ENCODE assay signal across 27 cellular contexts in the genomic region with DNA sequence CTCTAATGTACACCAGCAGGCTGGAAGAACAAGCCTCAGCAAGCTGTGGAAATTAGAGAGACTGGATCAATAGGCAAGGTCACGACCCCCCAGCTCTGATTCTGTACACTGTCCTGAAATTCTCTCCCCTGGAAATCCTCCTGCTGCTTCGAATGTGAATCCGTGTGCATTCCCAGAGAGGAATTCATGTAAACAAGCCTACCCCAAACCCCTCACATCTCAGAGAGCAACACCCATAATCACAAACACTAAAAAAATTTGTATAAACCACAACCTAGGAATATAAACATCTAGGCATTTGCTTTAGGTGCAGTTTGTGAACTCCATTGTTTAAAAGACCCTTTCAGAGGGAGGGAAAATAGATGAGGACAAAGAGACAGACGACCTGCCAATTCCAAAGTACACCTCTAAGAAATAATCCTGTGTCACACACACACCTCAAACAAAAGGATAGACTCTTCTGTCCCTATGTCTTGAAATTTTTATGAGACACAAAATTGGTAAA.
"Had no signal": no experiment of that assay in that cellular context is flagged by ENCODE, and none has a peak within 500 bp of the region (broad histone marks: within the 10 kb centered on the region; RNA-seq: fewer than 3 reads in every experiment).

No MANE protein-coding gene starts in this region.

- H3K4me1 Mint-ChIP-seq: activated CD4-positive, alpha-beta memory T cell treated with anti-CD3 and anti-CD28 coated beads, Interleukin-2, amount 10 ng/mL, durations not matched to agents 7 days and 5 days; activated CD4-positive, alpha-beta T cell treated with anti-CD3 and anti-CD28 coated beads for 36 hours; activated naive CD4-positive, alpha-beta T cell treated with anti-CD3 and anti-CD28 coated beads, Interleukin-2, amount 10 ng/mL, durations not matched to agents 7 days and 5 days; activated naive CD8-positive, alpha-beta T cell treated with anti-CD3 and anti-CD28 coated beads for 36 hours; activated T-helper 17 cell treated with anti-CD3 and anti-CD28 coated beads, Interleukin-2, amount 50 U/mL, for 72 hours; T-cell had no signal

- H3K4me3 ChIP-seq: cardiac muscle cell, PC-9, SK-N-MC had no signal

- H3K36me3 Mint-ChIP-seq: activated naive CD4-positive, alpha-beta T cell treated with anti-CD3 and anti-CD28 coated beads, Interleukin-2, amount 10 ng/mL, durations not matched to agents 7 days and 5 days; activated naive CD8-positive, alpha-beta T cell treated with anti-CD3 and anti-CD28 coated beads for 36 hours; T-cell had no signal

- H3K27ac ChIP-seq: brain microvascular endothelial cell, cardiac muscle cell, PC-9, SK-N-MC, VCaP had no signal

- H3K9me3 Mint-ChIP-seq: activated CD4-positive, alpha-beta memory T cell treated with anti-CD3 and anti-CD28 coated beads, Interleukin-2, amount 10 ng/mL, durations not matched to agents 7 days and 5 days; activated naive CD4-positive, alpha-beta T cell treated with anti-CD3 and anti-CD28 coated beads, Interleukin-2, amount 10 ng/mL, durations not matched to agents 7 days and 5 days; activated naive CD8-positive, alpha-beta T cell treated with anti-CD3 and anti-CD28 coated beads for 36 hours; activated T-helper 17 cell treated with anti-CD3 and anti-CD28 coated beads, Interleukin-2, amount 50 U/mL, for 72 hours; T-cell had no signal

- DNase-seq: activated CD4-positive, alpha-beta memory T cell treated with anti-CD3 and anti-CD28 coated beads, Interleukin-2, amount 10 ng/mL, durations not matched to agents 7 days and 5 days; activated CD4-positive, alpha-beta T cell treated with anti-CD3 and anti-CD28 coated beads for 36 hours; activated CD4-positive, alpha-beta T cell treated with anti-CD3 and anti-CD28 coated beads, Interleukin-2, amount 50 U/mL, for 1 hour; activated gamma-delta T cell treated with Interleukin-2 at 50 U/mL for 16 hours; activated naive CD4-positive, alpha-beta T cell treated with anti-CD3 and anti-CD28 coated beads, Interleukin-2, amount 10 ng/mL, durations not matched to agents 7 days and 5 days; activated naive CD8-positive, alpha-beta T cell treated with anti-CD3 and anti-CD28 coated beads for 36 hours; activated T-cell treated with anti-CD3 and anti-CD28 coated beads for 4 hours; activated T-cell treated with anti-CD3 and anti-CD28 coated beads, Interleukin-2, amount 50 U/mL, for 48 hours; brain microvascular endothelial cell; IMR-90; Kasumi-1; KBM-7; NCI-H1694; NCI-H2029; NCI-H2107; NCI-H2171 treated with DMSO at 0.1 percent for 48 hours; NCI-H510A treated with DMSO at 0.1 percent for 48 hours; NCI-H82; PC-9; T-cell; T-helper 2 cell; T1000 had no signal

- H3K4me3 Mint-ChIP-seq: activated CD4-positive, alpha-beta memory T cell treated with anti-CD3 and anti-CD28 coated beads, Interleukin-2, amount 10 ng/mL, durations not matched to agents 7 days and 5 days; activated CD4-positive, alpha-beta T cell treated with anti-CD3 and anti-CD28 coated beads for 36 hours; activated naive CD4-positive, alpha-beta T cell treated with anti-CD3 and anti-CD28 coated beads, Interleukin-2, amount 10 ng/mL, durations not matched to agents 7 days and 5 days; activated naive CD8-positive, alpha-beta T cell treated with anti-CD3 and anti-CD28 coated beads for 36 hours; activated T-helper 17 cell treated with anti-CD3 and anti-CD28 coated beads, Interleukin-2, amount 50 U/mL, for 72 hours; T-cell had no signal

- H3K4me2 ChIP-seq: PC-9 had no signal

- H3K27me3 ChIP-seq: brain microvascular endothelial cell, cardiac muscle cell had no signal

- H3K27me3 Mint-ChIP-seq: activated CD4-positive, alpha-beta memory T cell treated with anti-CD3 and anti-CD28 coated beads, Interleukin-2, amount 10 ng/mL, durations not matched to agents 7 days and 5 days; activated CD4-positive, alpha-beta T cell treated with anti-CD3 and anti-CD28 coated beads for 36 hours; activated naive CD4-positive, alpha-beta T cell treated with anti-CD3 and anti-CD28 coated beads, Interleukin-2, amount 10 ng/mL, durations not matched to agents 7 days and 5 days; activated naive CD8-positive, alpha-beta T cell treated with anti-CD3 and anti-CD28 coated beads for 36 hours; T-cell had no signal

- FAIRE-seq: TTC549 had no signal

- ATAC-seq: activated CD4-positive, alpha-beta T cell treated with anti-CD3 and anti-CD28 coated beads for 36 hours; activated T-helper 17 cell treated with anti-CD3 and anti-CD28 coated beads, Interleukin-2, amount 50 U/mL, for 72 hours; T-cell had no signal

- H3K36me3 ChIP-seq: brain microvascular endothelial cell, cardiac muscle cell had no signal

- H2AFZ ChIP-seq: PC-9 had no signal

- H3K27ac Mint-ChIP-seq: activated CD4-positive, alpha-beta memory T cell treated with anti-CD3 and anti-CD28 coated beads, Interleukin-2, amount 10 ng/mL, durations not matched to agents 7 days and 5 days; activated CD4-positive, alpha-beta T cell treated with anti-CD3 and anti-CD28 coated beads for 36 hours; activated naive CD4-positive, alpha-beta T cell treated with anti-CD3 and anti-CD28 coated beads, Interleukin-2, amount 10 ng/mL, durations not matched to agents 7 days and 5 days; activated T-helper 17 cell treated with anti-CD3 and anti-CD28 coated beads, Interleukin-2, amount 50 U/mL, for 72 hours; T-cell had no signal
